Comparison of ENCODE assay signal across 22 cellular contexts in genomic region chr17:10471853-10472252, GRCh38. TPM values are rescaled to one million over a fixed set of nuclear protein-coding genes. Genes with fewer than 3 reads are reported as not detected.
"Had no signal": no experiment of that assay in that cellular context is flagged by ENCODE, and none has a peak within 500 bp of the region (broad histone marks: within the 10 kb centered on the region; RNA-seq: fewer than 3 reads in every experiment).

No MANE protein-coding gene starts in this region.

- H3K4me1 Mint-ChIP-seq: activated CD8-positive, alpha-beta memory T cell treated with anti-CD3 and anti-CD28 coated beads, Interleukin-2, amount 10 ng/mL, durations not matched to agents 7 days and 5 days; brain; neural crest cell had no signal

- H3K4me3 Mint-ChIP-seq: activated CD8-positive, alpha-beta memory T cell treated with anti-CD3 and anti-CD28 coated beads, Interleukin-2, amount 10 ng/mL, durations not matched to agents 7 days and 5 days; activated T-cell treated with anti-CD3 and anti-CD28 coated beads, Interleukin-2, amount 50 U/mL, for 4 hours; brain; dendritic cell treated with granulocyte-macrophage colony-stimulating factor and Interleukin-4, amounts not matched to agents 40 ng/mL and 50 ng/mL, for 4 days; effector memory CD8-positive, alpha-beta T cell; neural crest cell had no signal

- H3K9me3 ChIP-seq: heart right ventricle, ovary had no signal

- H3K4me3 ChIP-seq: heart right ventricle, ovary, skin epidermis had no signal

- H3K27me3 ChIP-seq: ovary had no signal

- H3K4me1 ChIP-seq: heart right ventricle had no signal

- H3K36me3 ChIP-seq: heart right ventricle, ovary had no signal

- H3K27ac Mint-ChIP-seq: activated CD8-positive, alpha-beta memory T cell treated with anti-CD3 and anti-CD28 coated beads, Interleukin-2, amount 10 ng/mL, durations not matched to agents 7 days and 5 days; activated naive CD4-positive, alpha-beta T cell treated with anti-CD3 and anti-CD28 coated beads, Interleukin-2, amount 50 U/mL, for 72 hours; brain; dendritic cell treated with granulocyte-macrophage colony-stimulating factor and Interleukin-4, amounts not matched to agents 40 ng/mL and 50 ng/mL, for 4 days; effector memory CD8-positive, alpha-beta T cell had no signal

- H3K27ac ChIP-seq: heart right ventricle, ovary, skin epidermis had no signal

- H3K9me3 Mint-ChIP-seq: activated naive CD4-positive, alpha-beta T cell treated with anti-CD3 and anti-CD28 coated beads, Interleukin-2, amount 50 U/mL, for 72 hours; activated T-cell treated with anti-CD3 and anti-CD28 coated beads, Interleukin-2, amount 50 U/mL, for 4 hours; brain; dendritic cell treated with granulocyte-macrophage colony-stimulating factor and Interleukin-4, amounts not matched to agents 40 ng/mL and 50 ng/mL, for 4 days; effector memory CD8-positive, alpha-beta T cell; neural crest cell had no signal

- H3K36me3 Mint-ChIP-seq: activated CD8-positive, alpha-beta memory T cell treated with anti-CD3 and anti-CD28 coated beads, Interleukin-2, amount 10 ng/mL, durations not matched to agents 7 days and 5 days; activated naive CD4-positive, alpha-beta T cell treated with anti-CD3 and anti-CD28 coated beads, Interleukin-2, amount 50 U/mL, for 72 hours; brain had no signal

- H3K27me3 Mint-ChIP-seq: activated CD8-positive, alpha-beta memory T cell treated with anti-CD3 and anti-CD28 coated beads, Interleukin-2, amount 10 ng/mL, durations not matched to agents 7 days and 5 days; brain; dendritic cell treated with granulocyte-macrophage colony-stimulating factor and Interleukin-4, amounts not matched to agents 40 ng/mL and 50 ng/mL, for 4 days had no signal

- DNase-seq: activated CD4-positive, alpha-beta T cell treated with anti-CD3 and anti-CD28 coated beads, Interleukin-2, amount 50 U/mL, for 4 hours; activated CD4-positive, CD25-positive, alpha-beta regulatory T cell treated with anti-CD3 and anti-CD28 coated beads, Interleukin-2, amount 50 U/mL, for 72 hours; activated CD8-positive, alpha-beta memory T cell treated with anti-CD3 and anti-CD28 coated beads, Interleukin-2, amount 10 ng/mL, durations not matched to agents 7 days and 5 days; activated effector memory CD4-positive, alpha-beta T cell treated with anti-CD3 and anti-CD28 coated beads, Interleukin-2, amount 50 U/mL, for 16 hours; activated T-cell treated with anti-CD3 and anti-CD28 coated beads, Interleukin-2, amount 50 U/mL, for 4 hours; amygdala; cerebellar nuclear complex; effector memory CD8-positive, alpha-beta T cell; foreskin melanocyte; heart right ventricle; islet precursor cell; left ventricle myocardium superior; ovary; stimulated activated CD4-positive, alpha-beta T cell treated with anti-CD3 and anti-CD28 coated beads, Interleukin-4, amount 100 ng/mL, for 4 hours had no signal

- ATAC-seq: activated CD8-positive, alpha-beta memory T cell treated with anti-CD3 and anti-CD28 coated beads, Interleukin-2, amount 10 ng/mL, durations not matched to agents 7 days and 5 days; activated naive CD4-positive, alpha-beta T cell treated with anti-CD3 and anti-CD28 coated beads, Interleukin-2, amount 50 U/mL, for 72 hours; activated T-cell treated with anti-CD3 and anti-CD28 coated beads, Interleukin-2, amount 50 U/mL, for 4 hours; effector memory CD8-positive, alpha-beta T cell; heart right ventricle; left ventricle myocardium superior had no signal

RNA-seq across cellular contexts. Expression of gene MYH4, which starts 2.5 kb away (rescaled TPM):
- total RNA-seq: activated CD8-positive, alpha-beta memory T cell treated with anti-CD3 and anti-CD28 coated beads, Interleukin-2, amount 10 ng/mL, durations not matched to agents 7 days and 5 days; activated naive CD4-positive, alpha-beta T cell treated with anti-CD3 and anti-CD28 coated beads, Interleukin-2, amount 50 U/mL, for 72 hours; activated T-cell treated with anti-CD3 and anti-CD28 coated beads, Interleukin-2, amount 50 U/mL, for 4 hours; heart right ventricle; left ventricle myocardium superior; mesenteric fat pad; myocyte; neural crest cell; ovary had no signal
- polyA plus RNA-seq: esophagus, heart right ventricle, ovary had no signal

RNA-seq across cellular contexts. Expression of gene MYH1, which starts 46.5 kb away (rescaled TPM):
- total RNA-seq: activated CD8-positive, alpha-beta memory T cell treated with anti-CD3 and anti-CD28 coated beads, Interleukin-2, amount 10 ng/mL, durations not matched to agents 7 days and 5 days; activated naive CD4-positive, alpha-beta T cell treated with anti-CD3 and anti-CD28 coated beads, Interleukin-2, amount 50 U/mL, for 72 hours; activated T-cell treated with anti-CD3 and anti-CD28 coated beads, Interleukin-2, amount 50 U/mL, for 4 hours; neural crest cell; ovary had no signal

RNA-seq across cellular contexts. Expression of gene MYH8, which starts 50.1 kb away (rescaled TPM):
- total RNA-seq: activated CD8-positive, alpha-beta memory T cell treated with anti-CD3 and anti-CD28 coated beads, Interleukin-2, amount 10 ng/mL, durations not matched to agents 7 days and 5 days; activated naive CD4-positive, alpha-beta T cell treated with anti-CD3 and anti-CD28 coated beads, Interleukin-2, amount 50 U/mL, for 72 hours; activated T-cell treated with anti-CD3 and anti-CD28 coated beads, Interleukin-2, amount 50 U/mL, for 4 hours; heart right ventricle; left ventricle myocardium superior; mesenteric fat pad; neural crest cell; ovary had no signal
- polyA plus RNA-seq: esophagus, heart right ventricle, ovary had no signal
